10 cellular contexts compared by ENCODE assay signal in genomic region chr7:112207765-112208164, GRCh38. TPM values are rescaled to one million over a fixed set of nuclear protein-coding genes. Genes with fewer than 3 reads are reported as not detected.
DNase-seq lines count a peak whose midpoint lies in the region; ATAC-seq and TF ChIP-seq lines count a peak whose summit lies in the region.
"Had no signal": no experiment of that assay in that cellular context is flagged by ENCODE, and none has a peak within 500 bp of the region (broad histone marks: within the 10 kb centered on the region; RNA-seq: fewer than 3 reads in every experiment).

No MANE protein-coding gene starts in this region.

- H3K27ac ChIP-seq in smooth muscle cell (ENCODE audit: low read depth), result no peak overlapping the region

- H3K4me1 Mint-ChIP-seq in activated CD8-positive, alpha-beta memory T cell treated with anti-CD3 and anti-CD28 coated beads, Interleukin-2, amount 10 ng/mL, durations not matched to agents 7 days and 5 days, result peaks cover 32% of the 10 kb centered on the region
- H3K4me1 Mint-ChIP-seq in T-cell, result peaks cover 45 to 50% (median 49%) of the 10 kb centered on the region in 3 donors

- no peak overlapping the region for H2AFZ ChIP-seq in smooth muscle cell (ENCODE audit: low read depth)

- no peak overlapping the region for H3K9ac ChIP-seq in smooth muscle cell (ENCODE audit: low read depth)

- CTCF ChIA-PET in activated CD8-positive, alpha-beta memory T cell treated with anti-CD3 and anti-CD28 coated beads, Interleukin-2, amount 10 ng/mL, durations not matched to agents 7 days and 5 days (lab: Charles Lee), result no interaction called here
- CTCF ChIA-PET in T-cell (lab: Charles Lee), result no interaction called here

- H3K4me3 Mint-ChIP-seq in activated CD8-positive, alpha-beta memory T cell treated with anti-CD3 and anti-CD28 coated beads, Interleukin-2, amount 10 ng/mL, durations not matched to agents 7 days and 5 days, result peak overlapping the region; percentile 87
- H3K4me3 Mint-ChIP-seq in T-cell, result peak overlapping the region; percentile 89 to 100 (median 96)

- POLR2A ChIA-PET in T-cell (lab: Charles Lee), result no interaction called here

- H3K4me1 ChIP-seq in smooth muscle cell (ENCODE audit: low read depth) (no peaks in the 10 kb centered on the region), BE2C (peaks cover 3% of the 10 kb centered on the region; the same call in 1 of the 2 replicates)

- no peak overlapping the region for H3K27ac Mint-ChIP-seq in activated CD8-positive, alpha-beta memory T cell treated with anti-CD3 and anti-CD28 coated beads, Interleukin-2, amount 10 ng/mL, durations not matched to agents 7 days and 5 days
- H3K27ac Mint-ChIP-seq in T-cell, result no peak overlapping the region

- DNase-seq in activated CD8-positive, alpha-beta memory T cell treated with anti-CD3 and anti-CD28 coated beads, Interleukin-2, amount 10 ng/mL, durations not matched to agents 7 days and 5 days, result no peak
- DNase-seq in activated CD8-positive, alpha-beta memory T cell treated with anti-CD3 and anti-CD28 coated beads, Interleukin-2, amount 50 U/mL, for 4 hours, result no peak
- no peak for DNase-seq in T-cell
- DNase-seq in fibroblast of pulmonary artery (ENCODE audit: low read depth), result no peak
- no peak for DNase-seq in smooth muscle cell (lab: John Stamatoyannopoulos, UW; ENCODE audit: unreplicated experiment)
- no peak for DNase-seq in BE2C
- DNase-seq in NCI-H82 treated with DMSO at 0.1 percent for 48 hours (lab: John Stamatoyannopoulos, UW; ENCODE audit: unreplicated experiment), result no peak
- DNase-seq: heart right ventricle, T-helper 9 cell had no signal

- H3K9me3 ChIP-seq in smooth muscle cell (replicated peaks; ENCODE audit: low read depth) (no peaks in the 10 kb centered on the region), BE2C (no peaks in the 10 kb centered on the region)
- H3K9me3 ChIP-seq: heart right ventricle had no signal

- peaks cover 26% of the 10 kb centered on the region for H3K27me3 Mint-ChIP-seq in activated CD8-positive, alpha-beta memory T cell treated with anti-CD3 and anti-CD28 coated beads, Interleukin-2, amount 10 ng/mL, durations not matched to agents 7 days and 5 days
- peaks cover 12 to 18% of the 10 kb centered on the region in 2 donors for H3K27me3 Mint-ChIP-seq in T-cell

- peak overlapping the region; percentile 94 for H3K4me2 ChIP-seq in smooth muscle cell

- peaks cover 2% of the 10 kb centered on the region for H3K36me3 Mint-ChIP-seq in activated CD8-positive, alpha-beta memory T cell treated with anti-CD3 and anti-CD28 coated beads, Interleukin-2, amount 10 ng/mL, durations not matched to agents 7 days and 5 days
- no peaks in the 10 kb centered on the region for H3K36me3 Mint-ChIP-seq in T-cell

- TF ChIP-seq CTCF in fibroblast of pulmonary artery (IDR thresholded peaks at IDR 0.05; ENCODE audit: low read length, missing control alignments) (no peak), smooth muscle cell (IDR thresholded peaks at IDR 0.05; ENCODE audit: borderline replicate concordance, insufficient read depth, poor library complexity, severe bottlenecking) (no peak), BE2C (IDR thresholded peaks at IDR 0.05; ENCODE audit: low read depth, low read length) (no peak)

- ATAC-seq in activated CD8-positive, alpha-beta memory T cell treated with anti-CD3 and anti-CD28 coated beads, Interleukin-2, amount 10 ng/mL, durations not matched to agents 7 days and 5 days, result no peak
- ATAC-seq in T-cell (replicated peaks in 1 of 4), result no peak
- no peak for ATAC-seq in GM19035 (IDR thresholded peaks at IDR 0.05; ENCODE audit: unreplicated experiment)

- WGBS in smooth muscle cell (ENCODE audit: low lambda C conversion rate), result 95% methylated on average over 6 of the region's 6 CpGs

- H3K4me3 ChIP-seq in fibroblast of pulmonary artery (replicated peaks; ENCODE audit: low read depth, low read length) (peak overlapping the region; percentile 98), smooth muscle cell (peak overlapping the region; percentile 94), BE2C (ENCODE audit: low read depth, low read length) (no peak overlapping the region)

- no peaks in the 10 kb centered on the region for H3F3A ChIP-seq in smooth muscle cell (ENCODE audit: low read depth)

- no peaks in the 10 kb centered on the region for H3K9me3 Mint-ChIP-seq in activated CD8-positive, alpha-beta memory T cell treated with anti-CD3 and anti-CD28 coated beads, Interleukin-2, amount 10 ng/mL, durations not matched to agents 7 days and 5 days (ENCODE audit: low read depth)
- H3K9me3 Mint-ChIP-seq in T-cell, result no peaks in the 10 kb centered on the region

- H3K36me3 ChIP-seq in smooth muscle cell (ENCODE audit: low read depth) (no peaks in the 10 kb centered on the region), BE2C (no peaks in the 10 kb centered on the region)
- H3K36me3 ChIP-seq: heart right ventricle had no signal

- peaks cover 70% of the 10 kb centered on the region for H3K79me2 ChIP-seq in smooth muscle cell (ENCODE audit: low read depth)

- H3K27me3 ChIP-seq in smooth muscle cell (ENCODE audit: low read depth) (no peaks in the 10 kb centered on the region), BE2C (no peaks in the 10 kb centered on the region)

- H4K20me1 ChIP-seq in smooth muscle cell (ENCODE audit: low read depth), result peaks cover 19% of the 10 kb centered on the region

RNA-seq across cellular contexts. Expression of gene ZNF277, which starts 1.3 kb away (rescaled TPM):
- 10 to 100 TPM; 15.8 to 16.4 TPM for total RNA-seq in activated CD8-positive, alpha-beta memory T cell treated with anti-CD3 and anti-CD28 coated beads, Interleukin-2, amount 10 ng/mL, durations not matched to agents 7 days and 5 days
- 10 to 100 TPM; 26.6 to 31.4 (median 30.2) TPM for total RNA-seq in T-cell
- 28.0 and 31.7 TPM in 2 replicates for total RNA-seq in smooth muscle cell
- 8.4 and 8.6 TPM in 2 replicates for polyA plus RNA-seq in smooth muscle cell
- 14.8 TPM for polyA plus RNA-seq in BE2C (2012; ENCODE audit: insufficient read depth, insufficient read length, low read depth)

RNA-seq across cellular contexts. Expression of gene DOCK4, which starts 1.6 kb away (rescaled TPM):
- total RNA-seq in activated CD8-positive, alpha-beta memory T cell treated with anti-CD3 and anti-CD28 coated beads, Interleukin-2, amount 10 ng/mL, durations not matched to agents 7 days and 5 days, result under 1 TPM; 0.64 to 0.87 TPM
- total RNA-seq in T-cell (1 to 10 TPM in 2 of 5 donors, under 1 TPM in 3; 0.35 to 1.4 (median 0.85) TPM), smooth muscle cell (20.5 and 32.7 TPM in 2 replicates)
- polyA plus RNA-seq in smooth muscle cell, result 7.4 and 7.8 TPM in 2 replicates
- polyA plus RNA-seq in BE2C (2012; ENCODE audit: insufficient read depth, insufficient read length, low read depth), result 26.7 TPM
